Comparison of ENCODE assay signal across 8 cellular contexts in genomic region chr12:46372852-46373302, GRCh38. TPM values are rescaled to one million over a fixed set of nuclear protein-coding genes. Genes with fewer than 3 reads are reported as not detected.
DNase-seq lines count a peak whose midpoint lies in the region; ATAC-seq and TF ChIP-seq lines count a peak whose summit lies in the region.

No MANE protein-coding gene starts in this region.

- peak overlapping the region; percentile 84 to 94 for H3K27ac ChIP-seq in SK-N-SH (ENCODE audit: low read depth in 2 of 2, low read length in 1 of 2)
- peak overlapping the region; percentile 40 for H3K27ac ChIP-seq in iPS-18a (ENCODE audit: low read length)

- CTCF ChIA-PET in SK-N-SH (lab: Yijun Ruan, JAX) = no interaction called here

- intact Hi-C loops in activated T-helper 1 cell treated with anti-CD3 and anti-CD28 coated beads, Interleukin-12 subunit alpha, Interleukin-12 subunit beta, Interleukin-2, Interleukin-4 antibody, amounts not matched to agents 30 ng/mL and 10 ng/mL and 1 ng/mL, durations not matched to agents 14 hours and 24 hours and 36 hours (cut with micrococcal nuclease) = loop anchor here (1.0 to 5.0 kb wide), 9 partner anchors 10 to 1334 kb away; partner anchors contain the start of genes ARID2, RPAP3 and SCAF11

- peaks cover 46% of the 10 kb centered on the region for H4K20me1 ChIP-seq in SK-N-SH (ENCODE audit: insufficient read depth)

- POLR2A ChIA-PET in SK-N-SH (lab: Yijun Ruan, JAX) = interaction anchor here (0.7 kb wide), 1 partner anchor 11 kb away, joined by 3 read pairs; no protein-coding TSS in a partner anchor

- peak overlapping the region; percentile 83 for H3K4me2 ChIP-seq in SK-N-SH

- H2AFZ ChIP-seq in SK-N-SH (ENCODE audit: low read depth) = peak overlapping the region; percentile 71

- no peak for TF ChIP-seq CTCF in SK-N-SH (IDR thresholded peaks at IDR 0.05)

- peak overlapping the region; percentile 99 for H3K27ac Mint-ChIP-seq in activated T-helper 1 cell treated with anti-CD3 and anti-CD28 coated beads, Interleukin-12 subunit alpha, Interleukin-12 subunit beta, Interleukin-2, Interleukin-4 antibody, amounts not matched to agents 30 ng/mL and 10 ng/mL and 1 ng/mL, durations not matched to agents 14 hours and 24 hours and 36 hours
- peak overlapping the region; percentile 100 for H3K27ac Mint-ChIP-seq in stimulated activated naive CD8-positive, alpha-beta T cell treated with anti-CD3 and anti-CD28 coated beads, Interleukin-15, Interleukin-2, amounts not matched to agents 100 ng/mL and 50 ng/mL, for 24 hours

- peaks cover 53% of the 10 kb centered on the region for H3K4me1 Mint-ChIP-seq in activated T-helper 1 cell treated with anti-CD3 and anti-CD28 coated beads, Interleukin-12 subunit alpha, Interleukin-12 subunit beta, Interleukin-2, Interleukin-4 antibody, amounts not matched to agents 30 ng/mL and 10 ng/mL and 1 ng/mL, durations not matched to agents 14 hours and 24 hours and 36 hours (ENCODE audit: low read depth)
- H3K4me1 Mint-ChIP-seq in stimulated activated naive CD8-positive, alpha-beta T cell treated with anti-CD3 and anti-CD28 coated beads, Interleukin-15, Interleukin-2, amounts not matched to agents 100 ng/mL and 50 ng/mL, for 24 hours (ENCODE audit: low read depth) = peaks cover 73% of the 10 kb centered on the region

- no peak for ATAC-seq in SK-N-SH treated with all-trans-retinoic acid at 6 μM for 48 hours

- H3K9ac ChIP-seq in SK-N-SH (peak overlapping the region; percentile 100), iPS-18a (ENCODE audit: low read length) (peak overlapping the region; percentile 98)

- no peak for TF ChIP-seq EP300 in SK-N-SH (IDR thresholded peaks at IDR 0.05; ENCODE audit: borderline replicate concordance in 1 of 2, low read depth in 1 of 2, low read length in 1 of 2)

- peak; percentile 98 for DNase-seq in SK-N-SH
- no peak for DNase-seq in activated T-helper 1 cell treated with anti-CD3 and anti-CD28 coated beads, Interleukin-12 subunit alpha, Interleukin-12 subunit beta, Interleukin-2, Interleukin-4 antibody, amounts not matched to agents 30 ng/mL and 10 ng/mL and 1 ng/mL, durations not matched to agents 14 hours and 24 hours and 36 hours (ENCODE audit: low spot score)
- DNase-seq in medulla oblongata (ENCODE audit: extremely low spot score) = no peak
- no peak for DNase-seq in NCI-H1092 (lab: John Stamatoyannopoulos, UW)
- no peak for DNase-seq in UCSD-AML1 (lab: John Stamatoyannopoulos, UW; ENCODE audit: unreplicated experiment)

- H3K9me3 ChIP-seq in SK-N-SH (no peaks in the 10 kb centered on the region), iPS-18a (ENCODE audit: control insufficient read depth, low read depth, low read length) (no peaks in the 10 kb centered on the region)

- peaks cover 12 to 21% of the 10 kb centered on the region in 2 experiments; a peak in 3 of 4 replicates for H3K4me1 ChIP-seq in SK-N-SH (ENCODE audit: control insufficient read depth in 1 of 2, insufficient read depth in 2 of 2, low read depth in 1 of 2, low read length in 1 of 2)
- peaks cover 28% of the 10 kb centered on the region for H3K4me1 ChIP-seq in iPS-18a (ENCODE audit: control insufficient read depth, low read depth, low read length)

- 1% methylated on average over 12 of the region's 16 CpGs for WGBS in SK-N-SH (ENCODE audit: low lambda C conversion rate)

- peaks cover 3% of the 10 kb centered on the region for H3K27me3 Mint-ChIP-seq in activated T-helper 1 cell treated with anti-CD3 and anti-CD28 coated beads, Interleukin-12 subunit alpha, Interleukin-12 subunit beta, Interleukin-2, Interleukin-4 antibody, amounts not matched to agents 30 ng/mL and 10 ng/mL and 1 ng/mL, durations not matched to agents 14 hours and 24 hours and 36 hours (ENCODE audit: insufficient read depth)
- no peaks in the 10 kb centered on the region for H3K27me3 Mint-ChIP-seq in stimulated activated naive CD8-positive, alpha-beta T cell treated with anti-CD3 and anti-CD28 coated beads, Interleukin-15, Interleukin-2, amounts not matched to agents 100 ng/mL and 50 ng/mL, for 24 hours

- H3K79me2 ChIP-seq in SK-N-SH (ENCODE audit: insufficient read depth) = peaks cover 47% of the 10 kb centered on the region

- H3K27me3 ChIP-seq in SK-N-SH (ENCODE audit: insufficient read depth) (no peaks in the 10 kb centered on the region), iPS-18a (ENCODE audit: control insufficient read depth, insufficient read depth, low read length) (peaks cover 13% of the 10 kb centered on the region)

- H3K36me3 ChIP-seq in SK-N-SH (replicated peaks in 1 of 2; ENCODE audit: control insufficient read depth in 1 of 2, insufficient read depth in 2 of 2, low read length in 1 of 2) (peaks cover 32 to 33% of the 10 kb centered on the region in 2 experiments), iPS-18a (ENCODE audit: control insufficient read depth, low read depth, low read length) (peaks cover 33% of the 10 kb centered on the region)

- H3K36me3 Mint-ChIP-seq in activated T-helper 1 cell treated with anti-CD3 and anti-CD28 coated beads, Interleukin-12 subunit alpha, Interleukin-12 subunit beta, Interleukin-2, Interleukin-4 antibody, amounts not matched to agents 30 ng/mL and 10 ng/mL and 1 ng/mL, durations not matched to agents 14 hours and 24 hours and 36 hours (ENCODE audit: low read depth) = peaks cover 32% of the 10 kb centered on the region
- peaks cover 41% of the 10 kb centered on the region for H3K36me3 Mint-ChIP-seq in stimulated activated naive CD8-positive, alpha-beta T cell treated with anti-CD3 and anti-CD28 coated beads, Interleukin-15, Interleukin-2, amounts not matched to agents 100 ng/mL and 50 ng/mL, for 24 hours (ENCODE audit: low read depth)

- H3K9me3 Mint-ChIP-seq in activated T-helper 1 cell treated with anti-CD3 and anti-CD28 coated beads, Interleukin-12 subunit alpha, Interleukin-12 subunit beta, Interleukin-2, Interleukin-4 antibody, amounts not matched to agents 30 ng/mL and 10 ng/mL and 1 ng/mL, durations not matched to agents 14 hours and 24 hours and 36 hours = no peaks in the 10 kb centered on the region
- no peaks in the 10 kb centered on the region for H3K9me3 Mint-ChIP-seq in stimulated activated naive CD8-positive, alpha-beta T cell treated with anti-CD3 and anti-CD28 coated beads, Interleukin-15, Interleukin-2, amounts not matched to agents 100 ng/mL and 50 ng/mL, for 24 hours

- no peak for TF ChIP-seq RAD21 in SK-N-SH (IDR thresholded peaks at IDR 0.05; ENCODE audit: low read length)

- H3F3A ChIP-seq in SK-N-SH (replicated peaks; ENCODE audit: insufficient read depth) = peaks cover 46% of the 10 kb centered on the region

- H3K4me3 ChIP-seq in SK-N-SH (ENCODE audit: low read depth in 2 of 2, low read length in 1 of 2) (peak overlapping the region; percentile 70 to 82), iPS-18a (ENCODE audit: low read length) (peak overlapping the region; percentile 97)

- H3K4me3 Mint-ChIP-seq in activated T-helper 1 cell treated with anti-CD3 and anti-CD28 coated beads, Interleukin-12 subunit alpha, Interleukin-12 subunit beta, Interleukin-2, Interleukin-4 antibody, amounts not matched to agents 30 ng/mL and 10 ng/mL and 1 ng/mL, durations not matched to agents 14 hours and 24 hours and 36 hours = peak overlapping the region; percentile 92
- peak overlapping the region; percentile 95 for H3K4me3 Mint-ChIP-seq in stimulated activated naive CD8-positive, alpha-beta T cell treated with anti-CD3 and anti-CD28 coated beads, Interleukin-15, Interleukin-2, amounts not matched to agents 100 ng/mL and 50 ng/mL, for 24 hours

- H3K9me2 ChIP-seq in SK-N-SH = no peaks in the 10 kb centered on the region

TF ChIP-seq in SK-N-SH, 30 proteins besides CTCF, POLR2A, EP300 and RAD21:
- TF ChIP-seq FOSL2 (IDR thresholded peaks at IDR 0.05; ENCODE audit: borderline replicate concordance, low read depth) = no peak
- no peak for TF ChIP-seq FOXJ3 (CRISPR knock-in tag; IDR thresholded peaks at IDR 0.05)
- TF ChIP-seq RCOR1 (IDR thresholded peaks at IDR 0.05; ENCODE audit: low read length) = 0 out of 2 replicates have a peak, but pooled peaks have one; percentile 2
- peak; percentile 8; the same call in 1 of the 2 replicates for TF ChIP-seq TEAD4 (IDR thresholded peaks at IDR 0.05; ENCODE audit: borderline replicate concordance, insufficient read depth)
- no peak for TF ChIP-seq RFX5 (IDR thresholded peaks at IDR 0.05; ENCODE audit: low read length)

TF ChIP-seq in SK-N-SH treated with all-trans-retinoic acid at 6 μM for 48 hours, 23 proteins besides CTCF, POLR2A, EP300 and RAD21 (continues in another document):
- no peak for TF ChIP-seq CSDC2 (CRISPR knock-in tag; IDR thresholded peaks at IDR 0.05)
- no peak for TF ChIP-seq CREB5 (CRISPR knock-in tag; IDR thresholded peaks at IDR 0.05; ENCODE audit: low read depth)
- no peak for TF ChIP-seq BACH2 (CRISPR knock-in tag; IDR thresholded peaks at IDR 0.05; ENCODE audit: borderline replicate concordance)
- TF ChIP-seq ESRRG (CRISPR knock-in tag; IDR thresholded peaks at IDR 0.05) = no peak
- no peak for TF ChIP-seq ZNF565 (CRISPR knock-in tag; conservative IDR thresholded peaks at IDR 0.05; ENCODE audit: low read depth)
- TF ChIP-seq TOX (CRISPR knock-in tag; IDR thresholded peaks at IDR 0.05; ENCODE audit: borderline replicate concordance) = no peak
- TF ChIP-seq TCF4 (CRISPR knock-in tag; IDR thresholded peaks at IDR 0.05; ENCODE audit: borderline replicate concordance) = no peak
- TF ChIP-seq ISL1 (CRISPR knock-in tag; IDR thresholded peaks at IDR 0.05) = no peak
- no peak for TF ChIP-seq ZNF8 (CRISPR knock-in tag; IDR thresholded peaks at IDR 0.05)
- TF ChIP-seq ZFP30 (CRISPR knock-in tag; IDR thresholded peaks at IDR 0.05) = no peak
- no peak for TF ChIP-seq ZNF70 (CRISPR knock-in tag; IDR thresholded peaks at IDR 0.05)

RNA-seq across cellular contexts. Expression of gene SLC38A2, which starts 0.3 kb away (rescaled TPM):
- polyA plus RNA-seq in SK-N-SH (2012; rRNA removed) = 135 and 191 TPM in 2 replicates
- polyA plus RNA-seq in SK-N-SH (2012; cell fraction: cytosol; rRNA removed) = 133 and 142 TPM in 2 replicates
- 395 and 464 TPM in 2 replicates for polyA plus RNA-seq in SK-N-SH (2012; cell fraction: nucleus; rRNA removed)
- 157 and 161 TPM in 2 replicates for total RNA-seq in activated T-helper 1 cell treated with anti-CD3 and anti-CD28 coated beads, Interleukin-12 subunit alpha, Interleukin-12 subunit beta, Interleukin-2, Interleukin-4 antibody, amounts not matched to agents 30 ng/mL and 10 ng/mL and 1 ng/mL, durations not matched to agents 14 hours and 24 hours and 36 hours
